In the genomic region with DNA sequence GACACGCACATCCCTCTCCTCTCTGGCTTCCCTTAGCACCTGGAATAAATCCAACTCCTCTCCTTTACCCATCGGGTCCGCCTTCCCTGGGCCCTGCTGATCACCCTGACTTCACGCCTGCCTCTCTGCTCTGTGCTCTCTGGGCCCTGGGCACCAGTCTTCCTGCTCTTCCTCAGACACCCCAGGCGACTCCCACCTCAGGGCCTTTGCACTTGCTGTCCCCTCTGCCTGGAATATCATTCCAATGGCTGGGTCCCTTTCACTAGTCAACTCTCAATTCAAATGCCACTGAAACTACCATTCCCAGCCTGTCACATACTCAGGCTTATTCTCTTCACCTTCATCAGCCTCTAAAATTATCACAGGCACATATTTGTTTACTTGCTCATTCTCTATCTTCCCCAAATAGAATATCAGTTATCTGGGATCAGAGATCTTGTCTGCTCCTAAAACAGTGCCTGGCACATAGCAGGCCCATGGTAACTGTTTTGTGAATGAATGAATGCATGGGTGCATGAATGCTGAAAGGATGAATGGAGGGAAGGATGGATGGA, we compare ENCODE assay signal across 21 cellular contexts. TPM values are rescaled to one million over a fixed set of nuclear protein-coding genes. Genes with fewer than 3 reads are reported as not detected.
A peak's percentile ranks its signal among the peaks of the same experiment; 100 is the strongest.
DNase-seq lines count a peak whose midpoint lies in the region; ATAC-seq, FAIRE-seq and TF ChIP-seq lines count a peak whose summit lies in the region.
"Had no signal": no experiment of that assay in that cellular context is flagged by ENCODE, and none has a peak within 500 bp of the region (broad histone marks: within the 10 kb centered on the region; RNA-seq: fewer than 3 reads in every experiment).

No MANE protein-coding gene starts in this region.

- no peaks in the 10 kb centered on the region for H3K27me3 Mint-ChIP-seq in CD4-positive, alpha-beta T cell
- no peaks in the 10 kb centered on the region for H3K27me3 Mint-ChIP-seq in T-cell

- H3K4me1 Mint-ChIP-seq in CD4-positive, alpha-beta T cell (ENCODE audit: low read depth), result peaks cover 87% of the 10 kb centered on the region
- peaks cover 78 to 99% (median 83%) of the 10 kb centered on the region in 3 donors for H3K4me1 Mint-ChIP-seq in T-cell

- peak overlapping the region; percentile 72 for H3K27ac ChIP-seq in CD4-positive, alpha-beta T cell (ENCODE audit: low read depth, low read length)
- peak overlapping the region; percentile 66 to 90 for H3K27ac ChIP-seq in kidney (ENCODE audit: low read depth in 2 of 2, low read length in 2 of 2)
- H3K27ac ChIP-seq in psoas muscle, result peak overlapping the region; percentile 64
- H3K27ac ChIP-seq: colonic mucosa, HL-60 had no signal

- intact Hi-C loops in CD4-positive, alpha-beta T cell (cut with DNase I, micrococcal nuclease), result loop anchor here in 1 of 2 experiments (5.0 kb wide), 1 partner anchor 50 kb away; no protein-coding TSS in a partner anchor
- intact Hi-C loops in kidney (cut with DNase I) (no loop called here), psoas muscle (cut with DNase I) (no loop called here)

- H3K36me3 ChIP-seq in kidney (ENCODE audit: control insufficient read depth in 1 of 2, insufficient read depth in 2 of 2, low read length in 2 of 2) (no peaks in the 10 kb centered on the region), psoas muscle (ENCODE audit: insufficient read depth in 1 of 2, low read depth in 1 of 2) (no peaks in the 10 kb centered on the region)
- H3K36me3 ChIP-seq: colonic mucosa had no signal

- no peak for FAIRE-seq in kidney (lab: Jason Lieb, UNC)

- ATAC-seq in CD4-positive, alpha-beta T cell (ENCODE audit: poor library complexity), result no peak
- ATAC-seq in T-cell (replicated peaks in 1 of 4), result no peak
- peak; percentile 52 to 78 (median 72) for ATAC-seq in psoas muscle
- ATAC-seq: HCT116, SK-N-SH treated with all-trans-retinoic acid at 6 μM for 48 hours had no signal

- H3K27me3 ChIP-seq in CD4-positive, alpha-beta T cell (ENCODE audit: control insufficient read depth, insufficient read depth, low read length), result no peaks in the 10 kb centered on the region
- H3K27me3 ChIP-seq in psoas muscle (ENCODE audit: insufficient read depth in 3 of 3, low read length in 2 of 3), result no peaks in the 10 kb centered on the region
- H3K27me3 ChIP-seq: colonic mucosa had no signal

- POLR2A ChIA-PET in CD4-positive, alpha-beta T cell (lab: Charles Lee), result interaction anchor here (1.3 to 3.6 kb wide), 4 partner anchors 21 to 74 kb away, joined by 4 to 26 read pairs (median 11); partner anchors contain the start of gene MTFR1L
- POLR2A ChIA-PET in T-cell (lab: Charles Lee), result no interaction called here

- H3K9ac ChIP-seq in kidney (ENCODE audit: low read length in 2 of 2), result peak overlapping the region in 1 of 2 donors; percentile 42

- WGBS in psoas muscle, 3 donors, result 77 to 87% (median 79%) methylated on average over 5 of the region's 5 CpGs

- peak overlapping the region; percentile 50 for H3K4me3 Mint-ChIP-seq in CD4-positive, alpha-beta T cell
- H3K4me3 Mint-ChIP-seq in T-cell, result peak overlapping the region in 2 of 3 donors; percentile 10 to 86

- in situ Hi-C loops in GM13977 (cut with MboI; ENCODE audit: low pct_unique_long_range_greater_than_20kb, low sequenced_read_pairs, unreplicated experiment), result no loop called here

- peaks cover 74% of the 10 kb centered on the region for H3K36me3 Mint-ChIP-seq in CD4-positive, alpha-beta T cell (ENCODE audit: low read depth)
- H3K36me3 Mint-ChIP-seq in T-cell, result peaks cover 37% of the 10 kb centered on the region

- peak overlapping the region; percentile 98 for H3K27ac Mint-ChIP-seq in CD4-positive, alpha-beta T cell
- H3K27ac Mint-ChIP-seq in T-cell, result peak overlapping the region; percentile 91 to 99

- no peaks in the 10 kb centered on the region for H3K9me3 Mint-ChIP-seq in CD4-positive, alpha-beta T cell
- no peaks in the 10 kb centered on the region for H3K9me3 Mint-ChIP-seq in T-cell
- H3K9me3 Mint-ChIP-seq: activated naive CD4-positive, alpha-beta T cell treated with anti-CD3 and anti-CD28 coated beads, Interleukin-2, amount 50 U/mL, for 72 hours had no signal

- H3K9me3 ChIP-seq in CD4-positive, alpha-beta T cell (ENCODE audit: control insufficient read depth, low read length), result no peaks in the 10 kb centered on the region
- H3K9me3 ChIP-seq in kidney (ENCODE audit: control insufficient read depth in 1 of 2, low read length in 2 of 2) (no peaks in the 10 kb centered on the region), psoas muscle (no peaks in the 10 kb centered on the region)
- H3K9me3 ChIP-seq: colonic mucosa had no signal

- no peak overlapping the region for H3K4me3 ChIP-seq in kidney (ENCODE audit: low read length in 2 of 2)
- H3K4me3 ChIP-seq in psoas muscle, result no peak overlapping the region
- H3K4me3 ChIP-seq: colonic mucosa had no signal

- H3K4me1 ChIP-seq in kidney (ENCODE audit: control insufficient read depth in 1 of 2, insufficient read depth in 1 of 2, low read depth in 1 of 2, low read length in 2 of 2) (peaks cover 43 to 60% of the 10 kb centered on the region in 2 donors), psoas muscle (peaks cover 19% of the 10 kb centered on the region)

- CTCF ChIA-PET in CD4-positive, alpha-beta T cell (lab: Charles Lee), result interaction anchor here (0.6 kb wide), 1 partner anchor 11 kb away, joined by 4 read pairs; no protein-coding TSS in a partner anchor
- CTCF ChIA-PET in T-cell (lab: Charles Lee), result no interaction called here

- no peak for DNase-seq in CD4-positive, alpha-beta T cell
- no peak for DNase-seq in T-cell
- no peak for DNase-seq in kidney
- DNase-seq in psoas muscle, result no peak
- DNase-seq in cortex of kidney (lab: John Stamatoyannopoulos, UW), result no peak
- DNase-seq in central memory CD4-positive, alpha-beta T cell, result no peak
- no peak for DNase-seq in activated CD4-positive, alpha-beta T cell treated with anti-CD3 and anti-CD28 coated beads for 48 hours
- no peak for DNase-seq in GM13977 (ENCODE audit: low spot score)
- DNase-seq: activated CD4-positive, CD25-positive, alpha-beta regulatory T cell treated with anti-CD3 and anti-CD28 coated beads, Interleukin-2, amount 50 U/mL, for 72 hours; activated T-cell treated with anti-CD3 and anti-CD28 coated beads, Interleukin-2, amount 50 U/mL, for 48 hours; COR-L47; head of caudate nucleus; midbrain; NCI-H1436; NCI-H524; stimulated activated CD4-positive, alpha-beta T cell treated with anti-CD3 and anti-CD28 coated beads, Interleukin-15, amount 100 ng/mL, for 24 hours had no signal

- no peak for TF ChIP-seq CTCF in CD4-positive, alpha-beta T cell (IDR thresholded peaks at IDR 0.05)
- no peak for TF ChIP-seq CTCF in kidney (IDR thresholded peaks at IDR 0.05; ENCODE audit: borderline replicate concordance, extremely low read depth, insufficient read depth)
- no peak for TF ChIP-seq CTCF in psoas muscle (IDR thresholded peaks at IDR 0.05)
- no peak for TF ChIP-seq CTCF in GM13977 (IDR thresholded peaks at IDR 0.05; ENCODE audit: extremely low read depth, insufficient read depth, missing control alignments)

RNA-seq across cellular contexts. Expression of gene SELENON, which starts 27.2 kb away (rescaled TPM):
- 10 to 100 TPM; 25.3 to 25.7 TPM for total RNA-seq in CD4-positive, alpha-beta T cell
- total RNA-seq in T-cell (10 to 100 TPM; 22.4 to 28.9 (median 25.9) TPM), kidney (116 TPM), psoas muscle (100 to 1,000 TPM in 1 of 4 donors, 10 to 100 TPM in 3; 37.8 to 104 (median 56.1) TPM)
- polyA plus RNA-seq in kidney (ENCODE audit: insufficient read depth, low read depth, low replicate concordance) (69.3 TPM), psoas muscle (10 to 100 TPM; 25.3 to 39.3 (median 29.0) TPM)

RNA-seq across cellular contexts. Expression of gene MTFR1L, which starts 47.0 kb away (rescaled TPM):
- 10 to 100 TPM; 25.5 to 28.0 TPM for total RNA-seq in CD4-positive, alpha-beta T cell
- total RNA-seq in T-cell (10 to 100 TPM; 39.6 to 48.1 (median 41.6) TPM), kidney (66.6 TPM), psoas muscle (100 to 1,000 TPM in 1 of 4 donors, 10 to 100 TPM in 3; 85.2 to 112 (median 94.1) TPM)
- polyA plus RNA-seq in kidney (ENCODE audit: insufficient read depth, low read depth, low replicate concordance) (108 TPM), psoas muscle (100 to 1,000 TPM in 2 of 3 donors, 10 to 100 TPM in 1; 99.2 to 135 (median 110) TPM)

Comparison
In these comparisons a context has a peak if more than half of its experiments do, and no peak if none do; other contexts are left out.
1. ATAC-seq: peak in psoas muscle (4 of 4); none in CD4-positive, alpha-beta T cell (single experiment) and T-cell (0 of 4).
2. Peak in every context shown above with its lines, with median percentiles within 50 percentile points of each other: H3K27ac ChIP-seq.